ENCODE assay signal across 1 cellular context in genomic region chr22:17348464-17349103, GRCh38.
TF ChIP-seq lines count a peak whose summit lies in the region.

No MANE protein-coding gene starts in this region.

TF ChIP-seq in GM23338, 12 proteins besides CTCF, POLR2A, EP300 and RAD21 (continued from another document):
- TF ChIP-seq ZNF462 (CRISPR knock-in tag; IDR thresholded peaks at IDR 0.05) (no peak), ZNF331 (CRISPR knock-in tag; IDR thresholded peaks at IDR 0.05; ENCODE audit: low read depth) (no peak), EZH2phosphoT487 (IDR thresholded peaks at IDR 0.05; ENCODE audit: unreplicated experiment) (no peak)
